Comparison of ENCODE assay signal across 36 cellular contexts in genomic region chr17:69918164-69918563, GRCh38.
"Had no signal": no experiment of that assay in that cellular context is flagged by ENCODE, and none has a peak within 500 bp of the region (broad histone marks: within the 10 kb centered on the region; RNA-seq: fewer than 3 reads in every experiment).

No MANE protein-coding gene starts in this region.

- H3K36me3 ChIP-seq: MG63 had no signal

- H3K27me3 ChIP-seq: MG63 had no signal

- H3K4me3 ChIP-seq: MG63 had no signal

- DNase-seq: Karpas-422, Kasumi-1, MG63, MM.1S, MV-4-11, NCI-H1048, NCI-H1092, NCI-H1092 treated with DMSO at 0.1 percent for 48 hours, NCI-H1105, NCI-H1105 treated with DMSO at 0.1 percent for 48 hours, NCI-H1417, NCI-H1417 treated with DMSO at 0.1 percent for 48 hours, NCI-H1436, NCI-H1436 treated with DMSO at 0.1 percent for 48 hours, NCI-H146, NCI-H1694, NCI-H1694 treated with DMSO at 0.1 percent for 48 hours, NCI-H187, NCI-H187 treated with DMSO at 0.1 percent for 48 hours, NCI-H1930, NCI-H2029, NCI-H2029 treated with DMSO at 0.1 percent for 48 hours, NCI-H2081, NCI-H2081 treated with DMSO at 0.1 percent for 48 hours, NCI-H2107, NCI-H2171, NCI-H2171 treated with DMSO at 0.1 percent for 48 hours, NCI-H2227 treated with DMSO at 0.1 percent for 48 hours, NCI-H226, NCI-H345, NCI-H446, NCI-H446 treated with DMSO at 0.1 percent for 48 hours, NCI-H510A, NCI-H510A treated with DMSO at 0.1 percent for 48 hours, NCI-H524, NCI-H524 treated with DMSO at 0.1 percent for 48 hours had no signal
